ENCODE assay signal across 1 cellular context in genomic region chr9:127943746-127944145, GRCh38.
A peak's percentile ranks its signal among the peaks of the same experiment; 100 is the strongest.
TF ChIP-seq lines count a peak whose summit lies in the region.

No MANE protein-coding gene starts in this region.

TF ChIP-seq in HepG2, 621 proteins besides CTCF, POLR2A, EP300 and RAD21 (continued from another document and continues in another):
- TF ChIP-seq ZNF468 (CRISPR knock-in tag; IDR thresholded peaks at IDR 0.05) (no peak), GATA4 (IDR thresholded peaks at IDR 0.05; ENCODE audit: borderline replicate concordance, low read depth) (no peak), ZNF761 (CRISPR knock-in tag; conservative IDR thresholded peaks at IDR 0.05) (no peak), HDAC2 (CRISPR knock-in tag; IDR thresholded peaks at IDR 0.05) (peak; percentile 25; the same call in 1 of the 2 replicates), AGO1 (IDR thresholded peaks at IDR 0.05; ENCODE audit: low read depth, low read length, poor library complexity, severe bottlenecking) (no peak), ZNF530 (CRISPR knock-in tag; IDR thresholded peaks at IDR 0.05; ENCODE audit: low read depth) (no peak), ZNF883 (CRISPR knock-in tag; IDR thresholded peaks at IDR 0.05; ENCODE audit: not compliant biosample characterization) (no peak), NR2F1 (CRISPR knock-in tag; IDR thresholded peaks at IDR 0.05) (no peak), MYC (CRISPR knock-in tag; IDR thresholded peaks at IDR 0.05; ENCODE audit: borderline replicate concordance) (peak; percentile 53; the same call in 1 of the 2 replicates), MBNL3 (CRISPR knock-in tag; conservative IDR thresholded peaks at IDR 0.05) (no peak), PBX2 (CRISPR knock-in tag; IDR thresholded peaks at IDR 0.05) (no peak), KDM6A (CRISPR knock-in tag; IDR thresholded peaks at IDR 0.05; ENCODE audit: low read depth) (no peak), PATZ1 (CRISPR knock-in tag; IDR thresholded peaks at IDR 0.05) (peak; percentile 71), KLF16 (CRISPR knock-in tag; IDR thresholded peaks at IDR 0.05) (no peak), REL (CRISPR knock-in tag; conservative IDR thresholded peaks at IDR 0.05) (no peak), ZFP36L2 (CRISPR knock-in tag; IDR thresholded peaks at IDR 0.05) (no peak), YEATS4 (CRISPR knock-in tag; IDR thresholded peaks at IDR 0.05; ENCODE audit: borderline replicate concordance) (no peak), CEBPB (IDR thresholded peaks at IDR 0.05; ENCODE audit: borderline replicate concordance, low read depth, low read length) (no peak), HMGXB4 (CRISPR knock-in tag; IDR thresholded peaks at IDR 0.05; ENCODE audit: borderline replicate concordance in 1 of 2, low read depth in 1 of 2) (peak in 1 of 2 experiments; percentile 63; a peak in 2 of 4 replicates), KAT2B (IDR thresholded peaks at IDR 0.05; ENCODE audit: borderline replicate concordance, low read depth, low read length) (no peak), ARID4A (CRISPR knock-in tag; IDR thresholded peaks at IDR 0.05; ENCODE audit: borderline replicate concordance) (peak; percentile 35; the same call in 1 of the 2 replicates), ZKSCAN5 (CRISPR knock-in tag; IDR thresholded peaks at IDR 0.05) (peak; percentile 54; the same call in 1 of the 2 replicates), ZNF788 (CRISPR knock-in tag; IDR thresholded peaks at IDR 0.05; ENCODE audit: borderline replicate concordance) (peak; percentile 27; the same call in 1 of the 2 replicates), DZIP1 (CRISPR knock-in tag; IDR thresholded peaks at IDR 0.05) (no peak), POLR2AphosphoS2 (IDR thresholded peaks at IDR 0.05; ENCODE audit: low read depth, low read length) (no peak), ZNF83 (CRISPR knock-in tag; IDR thresholded peaks at IDR 0.05; ENCODE audit: borderline replicate concordance) (no peak), ZNF772 (CRISPR knock-in tag; IDR thresholded peaks at IDR 0.05) (no peak), ZNF562 (CRISPR knock-in tag; IDR thresholded peaks at IDR 0.05; ENCODE audit: borderline replicate concordance) (no peak), ZNF747 (CRISPR knock-in tag; IDR thresholded peaks at IDR 0.05; ENCODE audit: borderline replicate concordance) (0 out of 2 replicates have a peak, but pooled peaks have one; percentile 19), HOXA3 (CRISPR knock-in tag; IDR thresholded peaks at IDR 0.05) (peak; percentile 72), GTF3A (CRISPR knock-in tag; conservative IDR thresholded peaks at IDR 0.05) (no peak), ZNF138 (CRISPR knock-in tag; IDR thresholded peaks at IDR 0.05; ENCODE audit: low read depth) (no peak), ZBTB33 (CRISPR knock-in tag; IDR thresholded peaks at IDR 0.05) (peak; percentile 97), ZNF724P (CRISPR knock-in tag; IDR thresholded peaks at IDR 0.05; ENCODE audit: borderline replicate concordance) (no peak), ESRRA (CRISPR knock-in tag; IDR thresholded peaks at IDR 0.05; ENCODE audit: low read depth) (no peak), ARNT (IDR thresholded peaks at IDR 0.05) (no peak), ZNF12 (CRISPR knock-in tag; IDR thresholded peaks at IDR 0.05) (no peak; the same call in 1 of the 2 replicates), ZSCAN9 (CRISPR knock-in tag; IDR thresholded peaks at IDR 0.05; ENCODE audit: borderline replicate concordance) (no peak), XRCC5 (optimal IDR thresholded peaks at IDR 0.05; ENCODE audit: low read length) (peak; percentile 87), ZNF430 (CRISPR knock-in tag; IDR thresholded peaks at IDR 0.05) (no peak), RXRB (CRISPR knock-in tag; IDR thresholded peaks at IDR 0.05; ENCODE audit: borderline replicate concordance) (0 out of 2 replicates have a peak, but pooled peaks have one; percentile 27), HCFC1 (IDR thresholded peaks at IDR 0.05; ENCODE audit: low read depth, low read length) (no peak), ATAD3A (CRISPR knock-in tag; IDR thresholded peaks at IDR 0.05) (no peak), CBX5 (CRISPR knock-in tag; IDR thresholded peaks at IDR 0.05; ENCODE audit: borderline replicate concordance) (0 out of 2 replicates have a peak, but pooled peaks have one; percentile 19), CBFB (CRISPR knock-in tag; IDR thresholded peaks at IDR 0.05) (peak; percentile 49; the same call in 1 of the 2 replicates), HOXA9 (CRISPR knock-in tag; IDR thresholded peaks at IDR 0.05; ENCODE audit: borderline replicate concordance) (no peak), ZSCAN21 (CRISPR knock-in tag; IDR thresholded peaks at IDR 0.05; ENCODE audit: borderline replicate concordance) (no peak), MXD4 (CRISPR knock-in tag; IDR thresholded peaks at IDR 0.05) (no peak), ZFY (CRISPR knock-in tag; IDR thresholded peaks at IDR 0.05) (no peak; the same call in 1 of the 2 replicates), KLF13 (CRISPR knock-in tag; IDR thresholded peaks at IDR 0.05) (no peak), ZNF878 (CRISPR knock-in tag; IDR thresholded peaks at IDR 0.05) (no peak), KDM5A (IDR thresholded peaks at IDR 0.05; ENCODE audit: borderline replicate concordance, low read length) (no peak), ZNF256 (CRISPR knock-in tag; conservative IDR thresholded peaks at IDR 0.05) (no peak), CCDC6 (CRISPR knock-in tag; IDR thresholded peaks at IDR 0.05) (no peak), ZNF572 (CRISPR knock-in tag; IDR thresholded peaks at IDR 0.05) (no peak), SNAPC2 (CRISPR knock-in tag; IDR thresholded peaks at IDR 0.05) (no peak), ATF2 (CRISPR knock-in tag; IDR thresholded peaks at IDR 0.05) (no peak), CEBPG (CRISPR knock-in tag; IDR thresholded peaks at IDR 0.05) (no peak), ISL2 (CRISPR knock-in tag; IDR thresholded peaks at IDR 0.05) (no peak), ZNF382 (CRISPR knock-in tag; IDR thresholded peaks at IDR 0.05; ENCODE audit: borderline replicate concordance) (no peak), ZNF34 (CRISPR knock-in tag; IDR thresholded peaks at IDR 0.05; ENCODE audit: borderline replicate concordance) (no peak)
